8 cellular contexts compared by ENCODE assay signal in genomic region chr16:89246903-89247733, GRCh38. TPM values are rescaled to one million over a fixed set of nuclear protein-coding genes. Genes with fewer than 3 reads are reported as not detected.
A peak's percentile ranks its signal among the peaks of the same experiment; 100 is the strongest.
DNase-seq lines count a peak whose midpoint lies in the region; ATAC-seq and FAIRE-seq lines count a peak whose summit lies in the region.

No MANE protein-coding gene starts in this region.

- peak; percentile 68 for ATAC-seq in HG03280 (IDR thresholded peaks at IDR 0.05; ENCODE audit: unreplicated experiment)

- H3K9me3 ChIP-seq in esophagus (ENCODE audit: control insufficient read depth in 2 of 2, insufficient read depth in 1 of 2, low read depth in 1 of 2, low read length in 1 of 2) (no peaks in the 10 kb centered on the region), mucosa of stomach (ENCODE audit: control insufficient read depth, low read length) (no peaks in the 10 kb centered on the region)

- WGBS in esophagus, 2 donors: 3 to 4% methylated on average over 58 to 78 of the region's 78 CpGs

- H3K27me3 ChIP-seq in esophagus (ENCODE audit: control insufficient read depth in 1 of 2, insufficient read depth in 2 of 2, low read length in 2 of 2): no peaks in the 10 kb centered on the region
- H3K27me3 ChIP-seq in mucosa of stomach (ENCODE audit: control insufficient read depth, insufficient read depth, low read length): peaks cover 3% of the 10 kb centered on the region

- peak overlapping the region; percentile 28 for H3K9ac ChIP-seq in mucosa of stomach (ENCODE audit: low read length)

- H3K4me3 ChIP-seq in esophagus (ENCODE audit: low read depth in 1 of 2, low read length in 2 of 2) (peak overlapping the region; percentile 46 to 52), mucosa of stomach (ENCODE audit: low read length) (no peak overlapping the region)

- DNase-seq in A172 (ENCODE audit: low spot score) (peak; percentile 30), GM18507 (ENCODE audit: extremely low spot score, insufficient read length, low read depth) (peak; percentile 86), NOMO-1 treated with DMSO at 0.1 percent for 48 hours (lab: John Stamatoyannopoulos, UW; ENCODE audit: unreplicated experiment) (peak; percentile 65)
- peak; percentile 99 for DNase-seq in activated T-cell treated with anti-CD3 and anti-CD28 coated beads, Interleukin-2, amount 50 U/mL, for 1 hour
- DNase-seq in stimulated activated CD8-positive, alpha-beta memory T cell treated with anti-CD3 and anti-CD28 coated beads, Interleukin-4, amount 100 ng/mL, for 1 hour (ENCODE audit: low read depth in 2 of 2, low spot score in 1 of 2): peak; percentile 97 to 99

- H3K4me1 ChIP-seq in esophagus (ENCODE audit: control insufficient read depth in 2 of 2, insufficient read depth in 2 of 2, low read length in 1 of 2) (peaks cover 5 to 8% of the 10 kb centered on the region in 2 donors), mucosa of stomach (ENCODE audit: control insufficient read depth, insufficient read depth, low read length) (peaks cover 8% of the 10 kb centered on the region)

- no peak overlapping the region for H3K27ac ChIP-seq in esophagus (ENCODE audit: low read depth in 2 of 2, low read length in 1 of 2)

- H3K36me3 ChIP-seq in esophagus (ENCODE audit: control insufficient read depth in 2 of 2, insufficient read depth in 2 of 2, low read length in 1 of 2) (no peaks in the 10 kb centered on the region), mucosa of stomach (ENCODE audit: control insufficient read depth, insufficient read depth, low read length) (no peaks in the 10 kb centered on the region)

- FAIRE-seq in GM18507 (lab: Jason Lieb, UNC): peak; percentile 80

RNA-seq across cellular contexts. Expression of gene ZNF778, which starts 29.6 kb away (rescaled TPM):
- total RNA-seq in A172 (2014; rRNA removed; shearing (Covaris generic)): 8.8 and 10.5 TPM in 2 replicates
- 1 to 10 TPM; 1.4 to 2.9 TPM for polyA plus RNA-seq in esophagus

RNA-seq across cellular contexts. Expression of gene SLC22A31, which starts 46.8 kb away (rescaled TPM):
- not detected in 2 replicates for total RNA-seq in A172 (2014; rRNA removed; shearing (Covaris generic))
- polyA plus RNA-seq in esophagus: under 1 TPM; 0.14 to 0.16 TPM

Comparison
In these comparisons a context has a peak if more than half of its experiments do, and no peak if none do; other contexts are left out.
1. DNase-seq: peak in every context shown above with its lines; median percentile 99 in activated T-cell treated with anti-CD3 and anti-CD28 coated beads, Interleukin-2, amount 50 U/mL, for 1 hour; 98 in stimulated activated CD8-positive, alpha-beta memory T cell treated with anti-CD3 and anti-CD28 coated beads, Interleukin-4, amount 100 ng/mL, for 1 hour; 86 in GM18507; 65 in NOMO-1 treated with DMSO at 0.1 percent for 48 hours; 30 in A172.